In the genomic region with DNA sequence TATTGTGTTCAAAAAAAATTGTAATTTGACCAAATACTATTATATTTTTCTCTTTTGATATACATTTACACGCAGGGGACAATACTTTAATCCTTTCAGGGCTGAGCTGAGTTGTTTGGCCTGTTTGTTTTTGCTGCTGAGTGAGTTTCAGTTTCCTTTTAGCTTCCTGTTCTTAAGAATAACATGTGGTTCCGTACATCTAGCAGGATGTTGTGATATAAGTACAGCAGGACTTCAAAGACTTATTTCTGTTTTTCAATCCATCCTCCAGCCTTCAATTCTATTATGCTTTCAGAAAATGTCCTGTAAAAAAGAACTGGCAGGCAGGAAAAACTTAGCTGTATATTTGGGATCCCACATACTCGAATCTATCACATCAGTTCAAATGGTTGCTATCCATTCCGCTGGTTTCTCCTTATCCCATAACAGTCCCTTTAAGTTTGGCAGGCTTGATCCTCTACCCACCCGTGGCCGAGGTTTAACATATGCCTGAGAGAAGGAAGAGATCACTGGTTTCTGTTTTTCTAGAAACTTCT, we compare ENCODE assay signal across 8 cellular contexts.
DNase-seq lines count a peak whose midpoint lies in the region; ATAC-seq and FAIRE-seq lines count a peak whose summit lies in the region.

No MANE protein-coding gene starts in this region.

- ATAC-seq in GM18858 (IDR thresholded peaks at IDR 0.05; ENCODE audit: unreplicated experiment) (peak; percentile 100), HG02759 (IDR thresholded peaks at IDR 0.05; ENCODE audit: unreplicated experiment) (peak; percentile 99)

- peak; percentile 38 for DNase-seq in NCI-H2029 (lab: John Stamatoyannopoulos, UW)
- peak; percentile 71 for DNase-seq in central memory CD4-positive, alpha-beta T cell
- DNase-seq in myocyte (ENCODE audit: low read depth), result peak; percentile 67
- DNase-seq in putamen (ENCODE audit: low spot score), result no peak
- DNase-seq in NCI-H2196 treated with DMSO at 0.1 percent for 48 hours (lab: John Stamatoyannopoulos, UW; ENCODE audit: unreplicated experiment), result no peak
- DNase-seq in HTR-8/SVneo (ENCODE audit: insufficient read length, low spot score), result no peak

- FAIRE-seq in HTR-8/SVneo (lab: Jason Lieb, UNC), result no peak

Comparison
In these comparisons a context has a peak if more than half of its experiments do, and no peak if none do; other contexts are left out.
1. DNase-seq: peak in NCI-H2029 (single experiment), central memory CD4-positive, alpha-beta T cell (single experiment) and myocyte (single experiment); none in putamen (single experiment), NCI-H2196 treated with DMSO at 0.1 percent for 48 hours (single experiment) and HTR-8/SVneo (single experiment).